ENCODE assay signal across 17 cellular contexts in the genomic region with DNA sequence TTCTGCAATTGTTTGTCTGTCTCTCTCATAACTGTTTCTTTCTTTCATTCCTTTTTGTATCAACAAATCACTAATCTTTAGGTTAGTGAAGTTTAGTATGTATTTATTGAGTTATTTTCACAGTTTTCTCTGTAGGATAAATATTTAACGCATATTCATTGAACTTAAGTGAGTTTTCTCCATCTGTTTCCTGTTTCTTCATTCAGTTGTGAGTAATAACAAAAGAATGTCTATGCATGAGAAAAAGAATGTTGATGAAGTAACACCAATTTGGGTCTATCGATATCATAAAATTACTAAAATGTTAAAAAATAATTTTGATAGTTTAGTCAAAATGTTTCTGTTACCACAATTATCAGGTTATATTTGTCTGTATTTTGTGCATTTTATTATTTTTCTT.
DNase-seq lines count a peak whose midpoint lies in the region; ATAC-seq and TF ChIP-seq lines count a peak whose summit lies in the region.
"Had no signal": no experiment of that assay in that cellular context is flagged by ENCODE, and none has a peak within 500 bp of the region (broad histone marks: within the 10 kb centered on the region; RNA-seq: fewer than 3 reads in every experiment).

No MANE protein-coding gene starts in this region.

- POLR2A ChIA-PET in SK-N-SH (lab: Yijun Ruan, JAX) = no interaction called here

- no peak overlapping the region; the same call in 1 of the 2 replicates for H2AFZ ChIP-seq in SK-N-SH (ENCODE audit: low read depth)
- no peak overlapping the region for H2AFZ ChIP-seq in fibroblast of lung (ENCODE audit: low read length)

- no peak for TF ChIP-seq RAD21 in SK-N-SH (IDR thresholded peaks at IDR 0.05; ENCODE audit: low read length)

- DNase-seq in H4 (ENCODE audit: low spot score) (peak; percentile 5), SK-N-SH (no peak), fibroblast of lung (ENCODE audit: low read depth in 2 of 2) (peak; percentile 32 to 59), renal cortical epithelial cell (ENCODE audit: low read depth) (peak; percentile 23), NCI-H146 treated with DMSO at 0.1 percent for 48 hours (lab: John Stamatoyannopoulos, UW; ENCODE audit: unreplicated experiment) (no peak), NK-92 (lab: John Stamatoyannopoulos, UW; ENCODE audit: unreplicated experiment) (no peak), lower leg skin (ENCODE audit: low spot score in 2 of 2) (no peak)
- DNase-seq: activated CD4-positive, alpha-beta T cell treated with anti-CD3 and anti-CD28 coated beads, Interleukin-2, amount 10 ng/mL, durations not matched to agents 7 days and 5 days; amniotic stem cell; midbrain; NCI-H82; posterior cingulate gyrus; Right ventricle myocardium superior; testis had no signal

- no peak overlapping the region; a peak in 1 of 4 replicates for H3K27ac ChIP-seq in SK-N-SH (ENCODE audit: low read depth in 2 of 2, low read length in 1 of 2)
- no peak overlapping the region for H3K27ac ChIP-seq in fibroblast of lung (ENCODE audit: insufficient read depth, low read length)
- H3K27ac ChIP-seq: BLaER1 treated with 17β-estradiol and CSF1 and Interleukin-3, amounts not matched to agents 10 nM and 100 nM; foreskin keratinocyte; testis had no signal

- H3K4me1 ChIP-seq in SK-N-SH (ENCODE audit: control insufficient read depth in 1 of 2, insufficient read depth in 2 of 2, low read depth in 1 of 2, low read length in 1 of 2) = no peaks in the 10 kb centered on the region
- no peaks in the 10 kb centered on the region for H3K4me1 ChIP-seq in fibroblast of lung (ENCODE audit: control insufficient read depth, extremely low read depth, insufficient read depth, low read length)
- H3K4me1 ChIP-seq: BLaER1 treated with 17β-estradiol and CSF1 and Interleukin-3, amounts not matched to agents 10 nM and 100 nM; foreskin keratinocyte; testis had no signal

- H3F3A ChIP-seq in SK-N-SH (replicated peaks; ENCODE audit: insufficient read depth) = no peaks in the 10 kb centered on the region

- no peak overlapping the region for H3K4me3 ChIP-seq in SK-N-SH (ENCODE audit: low read depth in 2 of 2, low read length in 1 of 2)
- no peak overlapping the region for H3K4me3 ChIP-seq in fibroblast of lung (replicated peaks in 1 of 4; ENCODE audit: control extremely low read depth in 1 of 4, insufficient read depth in 1 of 4, low read depth in 3 of 4, low read length in 4 of 4)
- no peak overlapping the region for H3K4me3 ChIP-seq in lower leg skin (ENCODE audit: low read depth, poor library complexity, severe bottlenecking)
- H3K4me3 ChIP-seq: BLaER1 treated with 17β-estradiol and CSF1 and Interleukin-3, amounts not matched to agents 10 nM and 100 nM; testis had no signal

- TF ChIP-seq POLR2A in lower leg skin (IDR thresholded peaks at IDR 0.05) = no peak

- H3K9me2 ChIP-seq in SK-N-SH = no peaks in the 10 kb centered on the region; the same call in 1 of the 2 replicates

- no peak for TF ChIP-seq CTCF in SK-N-SH (IDR thresholded peaks at IDR 0.05)
- no peak for TF ChIP-seq CTCF in fibroblast of lung (conservative IDR thresholded peaks at IDR 0.05 in 1 of 2, IDR thresholded peaks at IDR 0.05 in 1 of 2; ENCODE audit: low read depth in 1 of 2, low read length in 2 of 2)
- no peak for TF ChIP-seq CTCF in lower leg skin (IDR thresholded peaks at IDR 0.05)

- H3K4me2 ChIP-seq in SK-N-SH = no peak overlapping the region
- H3K4me2 ChIP-seq in fibroblast of lung (ENCODE audit: extremely low read depth, insufficient read depth, low read length) = no peak overlapping the region
- H3K4me2 ChIP-seq: BLaER1 treated with 17β-estradiol and CSF1 and Interleukin-3, amounts not matched to agents 10 nM and 100 nM had no signal

- H3K9me3 ChIP-seq in SK-N-SH (no peaks in the 10 kb centered on the region), fibroblast of lung (ENCODE audit: control insufficient read depth, insufficient read depth, low read depth, low read length) (no peaks in the 10 kb centered on the region)
- H3K9me3 ChIP-seq: BLaER1 treated with 17β-estradiol and CSF1 and Interleukin-3, amounts not matched to agents 10 nM and 100 nM; testis had no signal

- no peak for ATAC-seq in HG03108 (IDR thresholded peaks at IDR 0.05; ENCODE audit: unreplicated experiment)
- ATAC-seq: foreskin keratinocyte had no signal

- no peak for TF ChIP-seq EP300 in SK-N-SH (IDR thresholded peaks at IDR 0.05; ENCODE audit: borderline replicate concordance in 1 of 2, low read depth in 1 of 2, low read length in 1 of 2)

- CTCF ChIA-PET in SK-N-SH (lab: Yijun Ruan, JAX) = no interaction called here

- H3K36me3 ChIP-seq in SK-N-SH (replicated peaks in 1 of 2; ENCODE audit: control insufficient read depth in 1 of 2, insufficient read depth in 2 of 2, low read length in 1 of 2) (no peaks in the 10 kb centered on the region), fibroblast of lung (ENCODE audit: control insufficient read depth, insufficient read depth, low read length) (no peaks in the 10 kb centered on the region)
- H3K36me3 ChIP-seq: BLaER1 treated with 17β-estradiol and CSF1 and Interleukin-3, amounts not matched to agents 10 nM and 100 nM had no signal

- no peaks in the 10 kb centered on the region for H3K79me2 ChIP-seq in SK-N-SH (ENCODE audit: insufficient read depth)
- H3K79me2 ChIP-seq in fibroblast of lung (ENCODE audit: control insufficient read depth, insufficient read depth, low read length) = no peaks in the 10 kb centered on the region

- no peak overlapping the region for H3K9ac ChIP-seq in SK-N-SH
- H3K9ac ChIP-seq in fibroblast of lung (ENCODE audit: insufficient read depth, low read length) = no peak overlapping the region
- H3K9ac ChIP-seq: BLaER1 treated with 17β-estradiol and CSF1 and Interleukin-3, amounts not matched to agents 10 nM and 100 nM had no signal

- 29% methylated on average over 2 of the region's 2 CpGs for WGBS in SK-N-SH (ENCODE audit: low lambda C conversion rate)
- WGBS in lower leg skin, 2 donors = 61 to 62% methylated on average over 2 of the region's 2 CpGs

- intact Hi-C loops in lower leg skin (cut with DNase I; ENCODE audit: low total_unique reads) = no loop called here

- H3K27me3 ChIP-seq in SK-N-SH (ENCODE audit: insufficient read depth) = no peaks in the 10 kb centered on the region
- no peaks in the 10 kb centered on the region for H3K27me3 ChIP-seq in fibroblast of lung (ENCODE audit: control insufficient read depth, insufficient read depth, low read length)
- H3K27me3 ChIP-seq: BLaER1 treated with 17β-estradiol and CSF1 and Interleukin-3, amounts not matched to agents 10 nM and 100 nM; foreskin keratinocyte; testis had no signal

- no peaks in the 10 kb centered on the region for H4K20me1 ChIP-seq in SK-N-SH (ENCODE audit: insufficient read depth)
- H4K20me1 ChIP-seq in fibroblast of lung (ENCODE audit: control insufficient read depth, extremely low read depth, insufficient read depth, low read length) = no peaks in the 10 kb centered on the region
- H4K20me1 ChIP-seq: BLaER1 treated with 17β-estradiol and CSF1 and Interleukin-3, amounts not matched to agents 10 nM and 100 nM had no signal

TF ChIP-seq in SK-N-SH, 30 proteins besides CTCF, POLR2A, EP300 and RAD21:
- TF ChIP-seq GATA2 (CRISPR knock-in tag; IDR thresholded peaks at IDR 0.05) (no peak), FOXJ3 (CRISPR knock-in tag; IDR thresholded peaks at IDR 0.05) (no peak), ELF1 (IDR thresholded peaks at IDR 0.05) (no peak), RXRA (IDR thresholded peaks at IDR 0.05; ENCODE audit: borderline replicate concordance, low read depth) (no peak), TCF12 (IDR thresholded peaks at IDR 0.05) (peak; percentile 22; the same call in 1 of the 2 replicates)
- TF ChIP-seq, protein P1, sequence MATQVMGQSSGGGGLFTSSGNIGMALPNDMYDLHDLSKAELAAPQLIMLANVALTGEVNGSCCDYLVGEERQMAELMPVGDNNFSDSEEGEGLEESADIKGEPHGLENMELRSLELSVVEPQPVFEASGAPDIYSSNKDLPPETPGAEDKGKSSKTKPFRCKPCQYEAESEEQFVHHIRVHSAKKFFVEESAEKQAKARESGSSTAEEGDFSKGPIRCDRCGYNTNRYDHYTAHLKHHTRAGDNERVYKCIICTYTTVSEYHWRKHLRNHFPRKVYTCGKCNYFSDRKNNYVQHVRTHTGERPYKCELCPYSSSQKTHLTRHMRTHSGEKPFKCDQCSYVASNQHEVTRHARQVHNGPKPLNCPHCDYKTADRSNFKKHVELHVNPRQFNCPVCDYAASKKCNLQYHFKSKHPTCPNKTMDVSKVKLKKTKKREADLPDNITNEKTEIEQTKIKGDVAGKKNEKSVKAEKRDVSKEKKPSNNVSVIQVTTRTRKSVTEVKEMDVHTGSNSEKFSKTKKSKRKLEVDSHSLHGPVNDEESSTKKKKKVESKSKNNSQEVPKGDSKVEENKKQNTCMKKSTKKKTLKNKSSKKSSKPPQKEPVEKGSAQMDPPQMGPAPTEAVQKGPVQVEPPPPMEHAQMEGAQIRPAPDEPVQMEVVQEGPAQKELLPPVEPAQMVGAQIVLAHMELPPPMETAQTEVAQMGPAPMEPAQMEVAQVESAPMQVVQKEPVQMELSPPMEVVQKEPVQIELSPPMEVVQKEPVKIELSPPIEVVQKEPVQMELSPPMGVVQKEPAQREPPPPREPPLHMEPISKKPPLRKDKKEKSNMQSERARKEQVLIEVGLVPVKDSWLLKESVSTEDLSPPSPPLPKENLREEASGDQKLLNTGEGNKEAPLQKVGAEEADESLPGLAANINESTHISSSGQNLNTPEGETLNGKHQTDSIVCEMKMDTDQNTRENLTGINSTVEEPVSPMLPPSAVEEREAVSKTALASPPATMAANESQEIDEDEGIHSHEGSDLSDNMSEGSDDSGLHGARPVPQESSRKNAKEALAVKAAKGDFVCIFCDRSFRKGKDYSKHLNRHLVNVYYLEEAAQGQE (IDR thresholded peaks at IDR 0.05; ENCODE audit: low read depth, low read length) = no peak
- TF ChIP-seq, protein P2, sequence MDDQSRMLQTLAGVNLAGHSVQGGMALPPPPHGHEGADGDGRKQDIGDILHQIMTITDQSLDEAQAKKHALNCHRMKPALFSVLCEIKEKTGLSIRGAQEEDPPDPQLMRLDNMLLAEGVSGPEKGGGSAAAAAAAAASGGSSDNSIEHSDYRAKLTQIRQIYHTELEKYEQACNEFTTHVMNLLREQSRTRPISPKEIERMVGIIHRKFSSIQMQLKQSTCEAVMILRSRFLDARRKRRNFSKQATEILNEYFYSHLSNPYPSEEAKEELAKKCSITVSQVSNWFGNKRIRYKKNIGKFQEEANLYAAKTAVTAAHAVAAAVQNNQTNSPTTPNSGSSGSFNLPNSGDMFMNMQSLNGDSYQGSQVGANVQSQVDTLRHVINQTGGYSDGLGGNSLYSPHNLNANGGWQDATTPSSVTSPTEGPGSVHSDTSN (IDR thresholded peaks at IDR 0.05) = no peak

Comparison
In these comparisons a context has a peak if more than half of its experiments do, and no peak if none do; other contexts are left out.
1. DNase-seq: peak in H4 (single experiment), fibroblast of lung (2 of 2) and renal cortical epithelial cell (single experiment); none in SK-N-SH (single experiment), NCI-H146 treated with DMSO at 0.1 percent for 48 hours (single experiment), NK-92 (single experiment) and lower leg skin (0 of 2).